Comparison of ENCODE assay signal across 21 cellular contexts in the genomic region with DNA sequence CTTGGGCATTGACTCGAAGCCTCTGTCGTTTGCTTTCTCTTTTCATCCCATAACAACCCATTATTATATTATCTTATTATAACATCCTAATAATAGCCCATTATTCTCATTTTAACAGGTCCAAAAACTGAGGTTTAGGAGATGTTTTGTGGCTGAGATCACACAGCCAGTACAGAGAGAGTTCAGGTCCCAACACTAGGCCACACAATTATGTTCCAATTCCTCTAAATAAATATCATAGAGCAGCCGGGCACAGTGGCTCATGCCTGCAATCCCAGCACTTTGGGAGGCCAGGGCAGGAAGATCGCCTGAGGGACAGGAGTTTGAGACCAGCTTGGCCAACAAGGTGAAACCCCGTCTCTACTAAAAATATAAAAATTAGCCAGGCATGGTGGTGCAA. TPM values are rescaled to one million over a fixed set of nuclear protein-coding genes. Genes with fewer than 3 reads are reported as not detected.
"Had no signal": no experiment of that assay in that cellular context is flagged by ENCODE, and none has a peak within 500 bp of the region (broad histone marks: within the 10 kb centered on the region; RNA-seq: fewer than 3 reads in every experiment).

No MANE protein-coding gene starts in this region.

- H3K4me3 ChIP-seq: cardiac muscle cell, heart right ventricle, lower lobe of right lung, psoas muscle, tibial artery had no signal

- H3K4me3 Mint-ChIP-seq: activated naive CD8-positive, alpha-beta T cell treated with anti-CD3 and anti-CD28 coated beads for 36 hours; activated T-cell treated with anti-CD3 and anti-CD28 coated beads, Interleukin-2, amount 50 U/mL, for 4 hours; dendritic cell treated with granulocyte-macrophage colony-stimulating factor and Interleukin-4, amounts not matched to agents 40 ng/mL and 50 ng/mL, for 4 days; naive thymus-derived CD4-positive, alpha-beta T cell; T-cell had no signal

- H3K36me3 Mint-ChIP-seq: activated naive CD8-positive, alpha-beta T cell treated with anti-CD3 and anti-CD28 coated beads for 36 hours; naive thymus-derived CD4-positive, alpha-beta T cell; T-cell had no signal

- H3K9me3 Mint-ChIP-seq: activated naive CD8-positive, alpha-beta T cell treated with anti-CD3 and anti-CD28 coated beads for 36 hours; activated T-cell treated with anti-CD3 and anti-CD28 coated beads, Interleukin-2, amount 50 U/mL, for 4 hours; activated T-helper 2 cell treated with anti-CD3 and anti-CD28 coated beads, Interferon-gamma antibody, Interleukin-2, Interleukin-4, amounts not matched to agents 10 μg/mL and 5 μg/mL and 100 μg/mL, durations not matched to agents 14 hours and 24 hours and 36 hours; dendritic cell treated with granulocyte-macrophage colony-stimulating factor and Interleukin-4, amounts not matched to agents 40 ng/mL and 50 ng/mL, for 4 days; naive thymus-derived CD4-positive, alpha-beta T cell; T-cell had no signal

- H3K4me1 ChIP-seq: heart right ventricle, lower lobe of right lung, psoas muscle, tibial artery had no signal

- H3K27me3 ChIP-seq: cardiac muscle cell, heart right ventricle had no signal

- H3K9me3 ChIP-seq: heart right ventricle, lower lobe of right lung, psoas muscle, tibial artery had no signal

- H3K36me3 ChIP-seq: cardiac muscle cell, heart right ventricle, lower lobe of right lung, tibial artery had no signal

- H3K27ac ChIP-seq: cardiac muscle cell, heart right ventricle, lower lobe of right lung, psoas muscle, tibial artery had no signal

- ATAC-seq: activated T-cell treated with anti-CD3 and anti-CD28 coated beads, Interleukin-2, amount 50 U/mL, for 4 hours; heart right ventricle; lower lobe of right lung; naive thymus-derived CD4-positive, alpha-beta T cell; psoas muscle; right cardiac atrium; stimulated activated naive CD8-positive, alpha-beta T cell treated with anti-CD3 and anti-CD28 coated beads, Interleukin-15, Interleukin-2, amounts not matched to agents 100 U/mL and 50 U/mL, for 24 hours; T-cell had no signal

- H3K27ac Mint-ChIP-seq: activated naive CD8-positive, alpha-beta T cell treated with anti-CD3 and anti-CD28 coated beads for 36 hours; activated T-helper 2 cell treated with anti-CD3 and anti-CD28 coated beads, Interferon-gamma antibody, Interleukin-2, Interleukin-4, amounts not matched to agents 10 μg/mL and 5 μg/mL and 100 μg/mL, durations not matched to agents 14 hours and 24 hours and 36 hours; dendritic cell treated with granulocyte-macrophage colony-stimulating factor and Interleukin-4, amounts not matched to agents 40 ng/mL and 50 ng/mL, for 4 days; naive thymus-derived CD4-positive, alpha-beta T cell; T-cell had no signal

- H3K27me3 Mint-ChIP-seq: activated naive CD8-positive, alpha-beta T cell treated with anti-CD3 and anti-CD28 coated beads for 36 hours had no signal

- DNase-seq: activated CD4-positive, alpha-beta T cell treated with anti-CD3 and anti-CD28 coated beads, Interleukin-2, amount 50 U/mL, for 4 hours; activated CD8-positive, alpha-beta memory T cell treated with anti-CD3 and anti-CD28 coated beads, Interleukin-2, amount 50 U/mL, for 48 hours; activated naive CD4-positive, alpha-beta T cell; activated naive CD8-positive, alpha-beta T cell treated with anti-CD3 and anti-CD28 coated beads for 36 hours; activated T-cell treated with anti-CD3 and anti-CD28 coated beads, Interleukin-2, amount 50 U/mL, for 4 hours; effector CD4-positive, alpha-beta T cell; heart right ventricle; islet precursor cell; lower lobe of right lung; naive thymus-derived CD4-positive, alpha-beta T cell; psoas muscle; right cardiac atrium; stimulated activated CD4-positive, alpha-beta T cell treated with anti-CD3 and anti-CD28 coated beads, Interleukin-12 subunit alpha, Interleukin-12 subunit beta, amount 100 ng/mL, for 4 hours; stimulated activated CD4-positive, alpha-beta T cell treated with anti-CD3 and anti-CD28 coated beads, Interleukin-4, amount 100 ng/mL, for 4 hours; stimulated activated naive CD8-positive, alpha-beta T cell treated with anti-CD3 and anti-CD28 coated beads, Interleukin-15, Interleukin-2, amounts not matched to agents 100 U/mL and 50 U/mL, for 24 hours; substantia nigra; T-cell had no signal

RNA-seq across cellular contexts. Expression of gene KIFC3, which starts 40.3 kb away (rescaled TPM):
- polyA plus RNA-seq: naive thymus-derived CD4-positive, alpha-beta T cell had no signal
